In the genomic region with DNA sequence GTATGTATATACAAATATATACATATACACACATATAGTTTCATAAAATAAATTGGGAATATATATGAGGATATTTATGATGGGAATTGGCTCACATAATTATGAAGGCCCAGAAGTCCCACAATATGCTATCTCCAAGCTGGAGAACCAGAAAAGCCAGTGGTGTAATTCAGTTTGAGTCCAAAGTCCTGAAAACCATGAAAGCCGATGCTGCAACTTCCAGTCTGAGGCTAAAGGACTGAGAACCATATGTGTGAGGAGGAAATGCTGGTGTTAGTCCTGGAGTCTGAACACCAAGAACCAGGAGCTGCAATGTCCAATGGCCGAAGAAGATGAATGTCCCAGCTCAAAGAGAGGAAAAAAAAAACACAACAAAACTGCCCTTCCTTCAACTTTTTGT, we compare ENCODE assay signal across 25 cellular contexts.
"Had no signal": no experiment of that assay in that cellular context is flagged by ENCODE, and none has a peak within 500 bp of the region (broad histone marks: within the 10 kb centered on the region; RNA-seq: fewer than 3 reads in every experiment).

No MANE protein-coding gene starts in this region.

- H3K4me1 Mint-ChIP-seq: natural killer cell had no signal

- H3K4me3 ChIP-seq: coronary artery, esophagus muscularis mucosa, gastroesophageal sphincter, heart left ventricle, ovary, psoas muscle, skin epidermis, stomach, thyroid gland, upper lobe of left lung had no signal

- H3K27me3 ChIP-seq: esophagus muscularis mucosa, foreskin keratinocyte, gastroesophageal sphincter, heart left ventricle, ovary, stomach, thyroid gland, upper lobe of left lung had no signal

- H3K4me1 ChIP-seq: esophagus muscularis mucosa, foreskin keratinocyte, gastroesophageal sphincter, heart left ventricle, psoas muscle, stomach, thyroid gland, upper lobe of left lung had no signal

- H3K27ac Mint-ChIP-seq: natural killer cell had no signal

- H3K4me3 Mint-ChIP-seq: natural killer cell had no signal

- H3K36me3 ChIP-seq: esophagus muscularis mucosa, gastroesophageal sphincter, heart left ventricle, ovary, stomach, thyroid gland, upper lobe of left lung had no signal

- H3K27ac ChIP-seq: coronary artery, esophagus muscularis mucosa, foreskin keratinocyte, gastroesophageal sphincter, heart left ventricle, ovary, psoas muscle, skin epidermis, stomach, thyroid gland, upper lobe of left lung had no signal

- DNase-seq: dermis blood vessel endothelial cell; effector memory CD4-positive, alpha-beta T cell; foreskin keratinocyte; heart left ventricle; hippocampal formation; kidney glomerular epithelial cell; mesenchymal stem cell; midbrain; natural killer cell; occipital lobe; ovary; posterior cingulate gyrus; psoas muscle; right cardiac atrium; stimulated activated CD4-positive, alpha-beta T cell treated with anti-CD3 and anti-CD28 coated beads, Interleukin-1b, Interleukin-23, amount 100 ng/mL, for 48 hours; stimulated activated CD4-positive, alpha-beta T cell treated with anti-CD3 and anti-CD28 coated beads, Interleukin-4, amount 100 ng/mL, for 1 hour; stimulated activated CD8-positive, alpha-beta memory T cell treated with anti-CD3 and anti-CD28 coated beads, Interleukin-4, amount 100 ng/mL, for 48 hours; stimulated activated naive CD4-positive, alpha-beta T cell treated with Interleukin-2 at 50 U/mL for 16 hours; stomach; thyroid gland; upper lobe of left lung had no signal

- H3K36me3 Mint-ChIP-seq: natural killer cell had no signal

- H3K9me3 ChIP-seq: esophagus muscularis mucosa, gastroesophageal sphincter, heart left ventricle, ovary, psoas muscle, stomach, thyroid gland, upper lobe of left lung had no signal
